19 cellular contexts compared by ENCODE assay signal in the genomic region with DNA sequence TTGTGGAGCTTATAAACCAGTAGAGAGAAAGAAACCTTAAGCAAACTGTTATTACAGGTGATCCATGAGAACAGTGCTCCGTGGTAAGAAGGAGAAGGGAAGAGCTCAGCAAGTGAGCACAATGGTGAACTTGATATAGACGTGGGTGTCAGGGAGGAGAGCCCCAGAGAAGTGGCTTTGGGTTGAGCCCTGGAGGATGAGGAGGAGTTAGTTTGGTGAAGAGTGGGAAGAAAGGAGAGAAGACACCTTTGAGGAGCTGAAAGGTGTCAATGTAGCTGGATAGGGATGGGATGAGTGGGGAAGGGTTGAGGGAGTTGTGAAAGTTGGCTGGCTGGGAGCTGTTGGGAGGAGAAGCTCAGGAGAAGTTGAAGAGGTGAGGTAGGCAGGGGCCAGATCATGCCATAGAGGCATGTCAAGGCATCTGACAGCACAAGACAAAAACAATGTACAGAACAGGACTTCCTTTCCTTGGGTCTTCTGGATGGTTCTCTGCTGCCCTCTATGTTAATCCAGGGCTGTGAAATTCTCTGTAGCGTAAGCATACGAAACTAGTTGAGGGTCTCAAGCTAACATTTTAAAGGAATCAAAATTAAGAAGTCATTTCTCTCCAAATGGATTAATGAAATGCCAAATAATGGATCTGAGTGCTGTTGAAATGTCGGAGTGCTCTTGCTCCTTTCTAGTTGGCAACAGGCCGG.
A peak's percentile ranks its signal among the peaks of the same experiment; 100 is the strongest.
DNase-seq lines count a peak whose midpoint lies in the region; ATAC-seq, FAIRE-seq and TF ChIP-seq lines count a peak whose summit lies in the region.
"Had no signal": no experiment of that assay in that cellular context is flagged by ENCODE, and none has a peak within 500 bp of the region (broad histone marks: within the 10 kb centered on the region; RNA-seq: fewer than 3 reads in every experiment).

No MANE protein-coding gene starts in this region.

- no peaks in the 10 kb centered on the region for H3K36me3 Mint-ChIP-seq in GM23338 (ENCODE audit: low read depth)
- H3K36me3 Mint-ChIP-seq in neural progenitor cell, result peaks cover 2% of the 10 kb centered on the region
- H3K36me3 Mint-ChIP-seq in activated T-helper 1 cell treated with anti-CD3 and anti-CD28 coated beads, Interleukin-12 subunit alpha, Interleukin-12 subunit beta, Interleukin-2, Interleukin-4 antibody, amounts not matched to agents 30 ng/mL and 10 ng/mL and 1 ng/mL, durations not matched to agents 14 hours and 24 hours and 36 hours (ENCODE audit: low read depth), result no peaks in the 10 kb centered on the region
- H3K36me3 Mint-ChIP-seq: CD14-positive monocyte, type B pancreatic cell had no signal

- H3K4me3 Mint-ChIP-seq in GM23338, result no peak overlapping the region
- no peak overlapping the region for H3K4me3 Mint-ChIP-seq in neural progenitor cell
- H3K4me3 Mint-ChIP-seq in activated T-helper 1 cell treated with anti-CD3 and anti-CD28 coated beads, Interleukin-12 subunit alpha, Interleukin-12 subunit beta, Interleukin-2, Interleukin-4 antibody, amounts not matched to agents 30 ng/mL and 10 ng/mL and 1 ng/mL, durations not matched to agents 14 hours and 24 hours and 36 hours, result no peak overlapping the region
- H3K4me3 Mint-ChIP-seq: CD14-positive monocyte, nephron progenitor cell, type B pancreatic cell had no signal

- no peaks in the 10 kb centered on the region for H3K27me3 Mint-ChIP-seq in GM23338 (ENCODE audit: insufficient read depth, low read depth, poor library complexity)
- H3K27me3 Mint-ChIP-seq in neural progenitor cell (ENCODE audit: insufficient read depth, low read depth), result peaks cover 4% of the 10 kb centered on the region
- peaks cover 19% of the 10 kb centered on the region for H3K27me3 Mint-ChIP-seq in activated T-helper 1 cell treated with anti-CD3 and anti-CD28 coated beads, Interleukin-12 subunit alpha, Interleukin-12 subunit beta, Interleukin-2, Interleukin-4 antibody, amounts not matched to agents 30 ng/mL and 10 ng/mL and 1 ng/mL, durations not matched to agents 14 hours and 24 hours and 36 hours (ENCODE audit: insufficient read depth)

- H3K4me3 ChIP-seq in GM23338, result no peak overlapping the region
- H3K4me3 ChIP-seq in NB4 (ENCODE audit: low read depth, low read length), result no peak overlapping the region
- no peak overlapping the region for H3K4me3 ChIP-seq in H1 (ENCODE audit: extremely low read depth in 1 of 4, insufficient read depth in 2 of 4, low read depth in 3 of 4, low read length in 4 of 4)
- H3K4me3 ChIP-seq in neural progenitor cell, result no peak overlapping the region
- no peak overlapping the region for H3K4me3 ChIP-seq in ovary
- H3K4me3 ChIP-seq: adrenal gland, lung, right atrium auricular region had no signal

- peak overlapping the region; percentile 55; the same call in 1 of the 2 replicates for H3K18ac ChIP-seq in H1 (ENCODE audit: extremely low read depth, low read length)

- no peak overlapping the region for H3K14ac ChIP-seq in H1 (ENCODE audit: insufficient read length)

- no peak for ATAC-seq in GM23338

- no peak overlapping the region for H2BK15ac ChIP-seq in H1 (ENCODE audit: low read length)

- no peaks in the 10 kb centered on the region for H3K79me1 ChIP-seq in H1 (ENCODE audit: low read depth, low read length)

- peak; percentile 68 for FAIRE-seq in H1 (lab: Jason Lieb, UNC)

- H2BK20ac ChIP-seq in H1 (ENCODE audit: low read length), result peak overlapping the region; percentile 44; the same call in 1 of the 2 replicates

- no peak overlapping the region for H3K56ac ChIP-seq in H1 (replicated peaks; ENCODE audit: insufficient read length, low read depth, low read length)

- H3K36me3 ChIP-seq in GM23338 (ENCODE audit: insufficient read depth) (no peaks in the 10 kb centered on the region), H1 (ENCODE audit: control insufficient read depth in 2 of 4, insufficient read depth in 4 of 4, low read length in 3 of 4) (no peaks in the 10 kb centered on the region), neural progenitor cell (no peaks in the 10 kb centered on the region), ovary (no peaks in the 10 kb centered on the region)
- H3K36me3 ChIP-seq: adrenal gland, right atrium auricular region had no signal

- peaks cover 1% of the 10 kb centered on the region; the same call in 1 of the 2 replicates for H3K23me2 ChIP-seq in H1 (ENCODE audit: low read depth, low read length)

- peak overlapping the region; percentile 35; the same call in 1 of the 2 replicates for H2AFZ ChIP-seq in GM23338
- H2AFZ ChIP-seq in H1 (ENCODE audit: low read length), result 0 out of 2 replicates have a peak overlapping the region, but pooled peaks have one; percentile 1
- H2AFZ ChIP-seq in neural progenitor cell (replicated peaks), result no peak overlapping the region

- no peak overlapping the region for H3K4ac ChIP-seq in H1 (replicated peaks; ENCODE audit: insufficient read length, low read depth, low read length)

- no peak overlapping the region for H4K91ac ChIP-seq in H1 (replicated peaks; ENCODE audit: insufficient read length, low read length)

- intact Hi-C loops in activated T-helper 1 cell treated with anti-CD3 and anti-CD28 coated beads, Interleukin-12 subunit alpha, Interleukin-12 subunit beta, Interleukin-2, Interleukin-4 antibody, amounts not matched to agents 30 ng/mL and 10 ng/mL and 1 ng/mL, durations not matched to agents 14 hours and 24 hours and 36 hours (cut with micrococcal nuclease), result no loop called here
- intact Hi-C loops in ovary (cut with DNase I), result no loop called here

- no peak overlapping the region for H3K23ac ChIP-seq in H1 (ENCODE audit: insufficient read length)

- H2BK5ac ChIP-seq in H1 (ENCODE audit: low read depth, low read length), result peak overlapping the region; percentile 55; the same call in 1 of the 2 replicates

- H4K8ac ChIP-seq in H1 (ENCODE audit: extremely low read depth, insufficient read depth, low read length), result no peak overlapping the region

- H3K4me2 ChIP-seq in GM23338 (no peak overlapping the region), H1 (ENCODE audit: insufficient read depth in 1 of 2, low read depth in 2 of 2, low read length in 2 of 2) (no peak overlapping the region), neural progenitor cell (no peak overlapping the region)

- no peak overlapping the region for H4K5ac ChIP-seq in H1 (ENCODE audit: insufficient read length, low read depth, low read length)

- no peaks in the 10 kb centered on the region for H4K20me1 ChIP-seq in GM23338 (replicated peaks; ENCODE audit: insufficient read depth)
- H4K20me1 ChIP-seq in H1 (replicated peaks in 1 of 2; ENCODE audit: control insufficient read depth in 1 of 2, insufficient read depth in 2 of 2, low read length in 2 of 2), result no peaks in the 10 kb centered on the region
- H4K20me1 ChIP-seq in neural progenitor cell (ENCODE audit: low read depth), result no peaks in the 10 kb centered on the region

- H3K27ac ChIP-seq in GM23338 (ENCODE audit: low read depth) (no peak overlapping the region), H1 (ENCODE audit: low read depth, low read length) (no peak overlapping the region), neural progenitor cell (no peak overlapping the region), ovary (no peak overlapping the region)
- H3K27ac ChIP-seq: adrenal gland, right atrium auricular region had no signal

- H3K9me3 ChIP-seq in H1 (ENCODE audit: insufficient read depth in 2 of 2, low read depth in 1 of 2, low read length in 1 of 2) (no peaks in the 10 kb centered on the region), neural progenitor cell (ENCODE audit: low read depth) (no peaks in the 10 kb centered on the region), ovary (no peaks in the 10 kb centered on the region)
- H3K9me3 ChIP-seq: adrenal gland, right atrium auricular region had no signal

- H3K9me3 Mint-ChIP-seq in GM23338 (no peaks in the 10 kb centered on the region), neural progenitor cell (no peaks in the 10 kb centered on the region)
- H3K9me3 Mint-ChIP-seq in activated T-helper 1 cell treated with anti-CD3 and anti-CD28 coated beads, Interleukin-12 subunit alpha, Interleukin-12 subunit beta, Interleukin-2, Interleukin-4 antibody, amounts not matched to agents 30 ng/mL and 10 ng/mL and 1 ng/mL, durations not matched to agents 14 hours and 24 hours and 36 hours, result no peaks in the 10 kb centered on the region
- H3K9me3 Mint-ChIP-seq: activated T-helper 2 cell treated with anti-CD3 and anti-CD28 coated beads, Interferon-gamma antibody, Interleukin-2, Interleukin-4, amounts not matched to agents 10 μg/mL and 5 μg/mL and 100 μg/mL, durations not matched to agents 14 hours and 24 hours and 36 hours had no signal

- no peak overlapping the region for H2AK5ac ChIP-seq in H1 (ENCODE audit: low read depth, low read length)

- H2BK120ac ChIP-seq in H1 (replicated peaks; ENCODE audit: low read depth, low read length), result no peak overlapping the region

- H3K79me2 ChIP-seq in GM23338 (replicated peaks; ENCODE audit: insufficient read depth) (no peaks in the 10 kb centered on the region), H1 (ENCODE audit: control insufficient read depth in 1 of 2, insufficient read depth in 2 of 2, low read length in 2 of 2) (no peaks in the 10 kb centered on the region), neural progenitor cell (ENCODE audit: low read depth) (no peaks in the 10 kb centered on the region)

- H3K4me1 ChIP-seq in GM23338 (ENCODE audit: insufficient read depth) (no peaks in the 10 kb centered on the region), H1 (replicated peaks in 1 of 4; ENCODE audit: control insufficient read depth in 3 of 4, insufficient read depth in 4 of 4, low read length in 3 of 4) (no peaks in the 10 kb centered on the region; a peak in 3 of 7 replicates), neural progenitor cell (no peaks in the 10 kb centered on the region), ovary (ENCODE audit: insufficient read depth) (no peaks in the 10 kb centered on the region)
- H3K4me1 ChIP-seq: adrenal gland, right atrium auricular region had no signal

- no peak for TF ChIP-seq EP300 in H1 (IDR thresholded peaks at IDR 0.05; ENCODE audit: borderline replicate concordance in 1 of 2, low read depth in 2 of 2, low read length in 2 of 2)
- TF ChIP-seq EP300 in ovary (IDR thresholded peaks at IDR 0.05), result no peak

- TF ChIP-seq CTCF in GM23338 (conservative IDR thresholded peaks at IDR 0.05; ENCODE audit: low read depth in 2 of 2), result peak; percentile 26 to 59; a peak in 3 of 4 replicates
- TF ChIP-seq CTCF in NB4 (IDR thresholded peaks at IDR 0.05; ENCODE audit: low read depth, low read length), result peak; percentile 31
- peak in 1 of 3 experiments; percentile 33; a peak in 1 of 4 replicates for TF ChIP-seq CTCF in H1 (IDR thresholded peaks at IDR 0.05; ENCODE audit: control extremely low read depth in 1 of 3, insufficient read depth in 1 of 3, low read depth in 1 of 3, low read length in 3 of 3)
- peak; percentile 28 for TF ChIP-seq CTCF in neural progenitor cell (IDR thresholded peaks at IDR 0.05)
- no peak for TF ChIP-seq CTCF in ovary (IDR thresholded peaks at IDR 0.05)

- TF ChIP-seq POLR2A in NB4 (IDR thresholded peaks at IDR 0.05; ENCODE audit: extremely low read depth, insufficient read length) (no peak), H1 (IDR thresholded peaks at IDR 0.05; ENCODE audit: control extremely low read depth in 1 of 2, low read depth in 2 of 2, low read length in 2 of 2) (no peak), ovary (IDR thresholded peaks at IDR 0.05) (no peak)

- H3K9ac ChIP-seq in H1 (replicated peaks in 1 of 4; ENCODE audit: extremely low read depth in 1 of 4, low read depth in 3 of 4, low read length in 3 of 4) (no peak overlapping the region), neural progenitor cell (no peak overlapping the region)

- POLR2A ChIA-PET in H1 (lab: Charles Lee; ENCODE audit: partially characterized antibody), result no interaction called here

- no peak overlapping the region; the same call in 1 of the 2 replicates for H2BK12ac ChIP-seq in H1 (ENCODE audit: low read depth, low read length)

- H3K27ac Mint-ChIP-seq in GM23338, result no peak overlapping the region
- H3K27ac Mint-ChIP-seq in neural progenitor cell, result peak overlapping the region; percentile 29
- no peak overlapping the region for H3K27ac Mint-ChIP-seq in activated T-helper 1 cell treated with anti-CD3 and anti-CD28 coated beads, Interleukin-12 subunit alpha, Interleukin-12 subunit beta, Interleukin-2, Interleukin-4 antibody, amounts not matched to agents 30 ng/mL and 10 ng/mL and 1 ng/mL, durations not matched to agents 14 hours and 24 hours and 36 hours
- H3K27ac Mint-ChIP-seq: activated T-helper 2 cell treated with anti-CD3 and anti-CD28 coated beads, Interferon-gamma antibody, Interleukin-2, Interleukin-4, amounts not matched to agents 10 μg/mL and 5 μg/mL and 100 μg/mL, durations not matched to agents 14 hours and 24 hours and 36 hours; CD14-positive monocyte; nephron progenitor cell; type B pancreatic cell had no signal

- H3K4me1 Mint-ChIP-seq in GM23338, result peaks cover 6% of the 10 kb centered on the region; the same call in 1 of the 3 replicates
- no peaks in the 10 kb centered on the region for H3K4me1 Mint-ChIP-seq in neural progenitor cell
- H3K4me1 Mint-ChIP-seq in activated T-helper 1 cell treated with anti-CD3 and anti-CD28 coated beads, Interleukin-12 subunit alpha, Interleukin-12 subunit beta, Interleukin-2, Interleukin-4 antibody, amounts not matched to agents 30 ng/mL and 10 ng/mL and 1 ng/mL, durations not matched to agents 14 hours and 24 hours and 36 hours (ENCODE audit: low read depth), result no peaks in the 10 kb centered on the region
- H3K4me1 Mint-ChIP-seq: CD14-positive monocyte had no signal

- peak; percentile 14 for DNase-seq in GM23338 (ENCODE audit: low spot score)
- peak; percentile 31 for DNase-seq in NB4 (ENCODE audit: low read depth)
- no peak for DNase-seq in H1 (ENCODE audit: low read depth in 1 of 2, low spot score in 2 of 2)
- no peak for DNase-seq in neural progenitor cell (ENCODE audit: low spot score)
- DNase-seq in putamen (ENCODE audit: low spot score), result no peak
- DNase-seq in activated T-helper 1 cell treated with anti-CD3 and anti-CD28 coated beads, Interleukin-12 subunit alpha, Interleukin-12 subunit beta, Interleukin-2, Interleukin-4 antibody, amounts not matched to agents 30 ng/mL and 10 ng/mL and 1 ng/mL, durations not matched to agents 14 hours and 24 hours and 36 hours (ENCODE audit: low spot score), result no peak
- no peak for DNase-seq in iPS-NIHi11 (ENCODE audit: low spot score)
- DNase-seq in ovary, result no peak
- DNase-seq: activated CD4-positive, CD25-positive, alpha-beta regulatory T cell; adrenal gland; NCI-H187 treated with DMSO at 0.1 percent for 48 hours; nephron progenitor cell; SHP77 treated with DMSO at 0.1 percent for 48 hours; stimulated activated naive CD4-positive, alpha-beta T cell treated with Interleukin-2 at 50 U/mL for 16 hours had no signal

- H3K9me2 ChIP-seq in GM23338 (ENCODE audit: insufficient read depth), result no peaks in the 10 kb centered on the region; the same call in 1 of the 2 replicates

- TF ChIP-seq RAD21 in H1 (IDR thresholded peaks at IDR 0.05 in 1 of 2, conservative IDR thresholded peaks at IDR 0.05 in 1 of 2; ENCODE audit: low read depth in 2 of 2, low read length in 2 of 2), result peak; percentile 31 to 50; a peak in 3 of 4 replicates

- no peaks in the 10 kb centered on the region for H3F3A ChIP-seq in GM23338 (replicated peaks; ENCODE audit: low read depth)
- H3F3A ChIP-seq in neural progenitor cell (ENCODE audit: low read depth), result no peaks in the 10 kb centered on the region

- H3K27me3 ChIP-seq in GM23338 (ENCODE audit: insufficient read depth) (no peaks in the 10 kb centered on the region), H1 (replicated peaks in 1 of 4; ENCODE audit: control insufficient read depth in 3 of 4, extremely low read depth in 1 of 4, insufficient read depth in 3 of 4, low read length in 3 of 4) (no peaks in the 10 kb centered on the region; a peak in 1 of 7 replicates), neural progenitor cell (no peaks in the 10 kb centered on the region), ovary (no peaks in the 10 kb centered on the region)
- H3K27me3 ChIP-seq: right atrium auricular region had no signal

- 95% methylated on average over 6 of the region's 6 CpGs; no CpG with 5 or more reads in 1 of the 2 experiments for WGBS in H1 (ENCODE audit: extremely low coverage in 1 of 2, insufficient coverage in 1 of 2, insufficient read length in 1 of 2, insufficient replicate concordance in 2 of 2, low coverage in 1 of 2, low lambda C conversion rate in 2 of 2, missing lambda C conversion rate in 1 of 2), 2 experiments
- WGBS in ovary, 3 donors, result 75 to 83% (median 79%) methylated on average over 6 of the region's 6 CpGs

- CTCF ChIA-PET in H1 (lab: Charles Lee; ENCODE audit: partially characterized antibody), result interaction anchor here (0.6 to 4.4 kb wide), 14 partner anchors 9 to 1636 kb away, joined by 3 to 28 read pairs (median 5); no protein-coding TSS in a partner anchor

Comparison
In these comparisons a context has a peak if more than half of its experiments do, and no peak if none do; other contexts are left out.
1. DNase-seq: peak in GM23338 (single experiment) and NB4 (single experiment); none in H1 (0 of 2), neural progenitor cell (single experiment), putamen (single experiment), activated T-helper 1 cell treated with anti-CD3 and anti-CD28 coated beads, Interleukin-12 subunit alpha, Interleukin-12 subunit beta, Interleukin-2, Interleukin-4 antibody, amounts not matched to agents 30 ng/mL and 10 ng/mL and 1 ng/mL, durations not matched to agents 14 hours and 24 hours and 36 hours (single experiment), iPS-NIHi11 (single experiment) and ovary (0 of 5).
2. CTCF ChIP-seq: peak in GM23338 (2 of 2), NB4 (single experiment) and neural progenitor cell (single experiment); none in ovary (0 of 3).